In genomic region chr10:72321248-72322029, GRCh38 we compare ENCODE assay signal across 1 cellular context.
TF ChIP-seq lines count a peak whose summit lies in the region.

No MANE protein-coding gene starts in this region.

TF ChIP-seq in HepG2, 621 proteins besides CTCF, POLR2A, EP300 and RAD21:
- TF ChIP-seq ZMYM3 (CRISPR knock-in tag; IDR thresholded peaks at IDR 0.05), result peak; percentile 58; the same call in 1 of the 2 replicates
- 0 out of 2 replicates have a peak, but pooled peaks have one; percentile 12 for TF ChIP-seq ZNF350 (CRISPR knock-in tag; IDR thresholded peaks at IDR 0.05; ENCODE audit: borderline replicate concordance, low read depth)
- no peak for TF ChIP-seq PAXIP1 (CRISPR knock-in tag; conservative IDR thresholded peaks at IDR 0.05)
- 0 out of 2 replicates have a peak, but pooled peaks have one; percentile 55 for TF ChIP-seq ZFP36L1 (CRISPR knock-in tag; IDR thresholded peaks at IDR 0.05)
- TF ChIP-seq, protein P1, sequence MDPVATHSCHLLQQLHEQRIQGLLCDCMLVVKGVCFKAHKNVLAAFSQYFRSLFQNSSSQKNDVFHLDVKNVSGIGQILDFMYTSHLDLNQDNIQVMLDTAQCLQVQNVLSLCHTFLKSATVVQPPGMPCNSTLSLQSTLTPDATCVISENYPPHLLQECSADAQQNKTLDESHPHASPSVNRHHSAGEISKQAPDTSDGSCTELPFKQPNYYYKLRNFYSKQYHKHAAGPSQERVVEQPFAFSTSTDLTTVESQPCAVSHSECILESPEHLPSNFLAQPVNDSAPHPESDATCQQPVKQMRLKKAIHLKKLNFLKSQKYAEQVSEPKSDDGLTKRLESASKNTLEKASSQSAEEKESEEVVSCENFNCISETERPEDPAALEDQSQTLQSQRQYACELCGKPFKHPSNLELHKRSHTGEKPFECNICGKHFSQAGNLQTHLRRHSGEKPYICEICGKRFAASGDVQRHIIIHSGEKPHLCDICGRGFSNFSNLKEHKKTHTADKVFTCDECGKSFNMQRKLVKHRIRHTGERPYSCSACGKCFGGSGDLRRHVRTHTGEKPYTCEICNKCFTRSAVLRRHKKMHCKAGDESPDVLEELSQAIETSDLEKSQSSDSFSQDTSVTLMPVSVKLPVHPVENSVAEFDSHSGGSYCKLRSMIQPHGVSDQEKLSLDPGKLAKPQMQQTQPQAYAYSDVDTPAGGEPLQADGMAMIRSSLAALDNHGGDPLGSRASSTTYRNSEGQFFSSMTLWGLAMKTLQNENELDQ (CRISPR knock-in tag; IDR thresholded peaks at IDR 0.05; ENCODE audit: borderline replicate concordance), result no peak
- 0 out of 2 replicates have a peak, but pooled peaks have one; percentile 8 for TF ChIP-seq SMAD1 (CRISPR knock-in tag; IDR thresholded peaks at IDR 0.05; ENCODE audit: borderline replicate concordance, low read depth)
- TF ChIP-seq, protein P2, sequence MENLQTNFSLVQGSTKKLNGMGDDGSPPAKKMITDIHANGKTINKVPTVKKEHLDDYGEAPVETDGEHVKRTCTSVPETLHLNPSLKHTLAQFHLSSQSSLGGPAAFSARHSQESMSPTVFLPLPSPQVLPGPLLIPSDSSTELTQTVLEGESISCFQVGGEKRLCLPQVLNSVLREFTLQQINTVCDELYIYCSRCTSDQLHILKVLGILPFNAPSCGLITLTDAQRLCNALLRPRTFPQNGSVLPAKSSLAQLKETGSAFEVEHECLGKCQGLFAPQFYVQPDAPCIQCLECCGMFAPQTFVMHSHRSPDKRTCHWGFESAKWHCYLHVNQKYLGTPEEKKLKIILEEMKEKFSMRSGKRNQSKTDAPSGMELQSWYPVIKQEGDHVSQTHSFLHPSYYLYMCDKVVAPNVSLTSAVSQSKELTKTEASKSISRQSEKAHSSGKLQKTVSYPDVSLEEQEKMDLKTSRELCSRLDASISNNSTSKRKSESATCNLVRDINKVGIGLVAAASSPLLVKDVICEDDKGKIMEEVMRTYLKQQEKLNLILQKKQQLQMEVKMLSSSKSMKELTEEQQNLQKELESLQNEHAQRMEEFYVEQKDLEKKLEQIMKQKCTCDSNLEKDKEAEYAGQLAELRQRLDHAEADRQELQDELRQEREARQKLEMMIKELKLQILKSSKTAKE (CRISPR knock-in tag; IDR thresholded peaks at IDR 0.05; ENCODE audit: borderline replicate concordance), result peak; percentile 47; the same call in 1 of the 2 replicates
- TF ChIP-seq ZNF501 (CRISPR knock-in tag; IDR thresholded peaks at IDR 0.05), result no peak
- no peak for TF ChIP-seq HNF1B (CRISPR knock-in tag; IDR thresholded peaks at IDR 0.05)
- peak; percentile 43; the same call in 1 of the 2 replicates for TF ChIP-seq ZHX1 (CRISPR knock-in tag; IDR thresholded peaks at IDR 0.05; ENCODE audit: low read depth)
- 0 out of 2 replicates have a peak, but pooled peaks have one; percentile 20 for TF ChIP-seq KLF11 (CRISPR knock-in tag; IDR thresholded peaks at IDR 0.05)
- TF ChIP-seq ZC3H4 (CRISPR knock-in tag; IDR thresholded peaks at IDR 0.05; ENCODE audit: borderline replicate concordance), result peak; percentile 17; the same call in 1 of the 2 replicates
- TF ChIP-seq, protein P3, sequence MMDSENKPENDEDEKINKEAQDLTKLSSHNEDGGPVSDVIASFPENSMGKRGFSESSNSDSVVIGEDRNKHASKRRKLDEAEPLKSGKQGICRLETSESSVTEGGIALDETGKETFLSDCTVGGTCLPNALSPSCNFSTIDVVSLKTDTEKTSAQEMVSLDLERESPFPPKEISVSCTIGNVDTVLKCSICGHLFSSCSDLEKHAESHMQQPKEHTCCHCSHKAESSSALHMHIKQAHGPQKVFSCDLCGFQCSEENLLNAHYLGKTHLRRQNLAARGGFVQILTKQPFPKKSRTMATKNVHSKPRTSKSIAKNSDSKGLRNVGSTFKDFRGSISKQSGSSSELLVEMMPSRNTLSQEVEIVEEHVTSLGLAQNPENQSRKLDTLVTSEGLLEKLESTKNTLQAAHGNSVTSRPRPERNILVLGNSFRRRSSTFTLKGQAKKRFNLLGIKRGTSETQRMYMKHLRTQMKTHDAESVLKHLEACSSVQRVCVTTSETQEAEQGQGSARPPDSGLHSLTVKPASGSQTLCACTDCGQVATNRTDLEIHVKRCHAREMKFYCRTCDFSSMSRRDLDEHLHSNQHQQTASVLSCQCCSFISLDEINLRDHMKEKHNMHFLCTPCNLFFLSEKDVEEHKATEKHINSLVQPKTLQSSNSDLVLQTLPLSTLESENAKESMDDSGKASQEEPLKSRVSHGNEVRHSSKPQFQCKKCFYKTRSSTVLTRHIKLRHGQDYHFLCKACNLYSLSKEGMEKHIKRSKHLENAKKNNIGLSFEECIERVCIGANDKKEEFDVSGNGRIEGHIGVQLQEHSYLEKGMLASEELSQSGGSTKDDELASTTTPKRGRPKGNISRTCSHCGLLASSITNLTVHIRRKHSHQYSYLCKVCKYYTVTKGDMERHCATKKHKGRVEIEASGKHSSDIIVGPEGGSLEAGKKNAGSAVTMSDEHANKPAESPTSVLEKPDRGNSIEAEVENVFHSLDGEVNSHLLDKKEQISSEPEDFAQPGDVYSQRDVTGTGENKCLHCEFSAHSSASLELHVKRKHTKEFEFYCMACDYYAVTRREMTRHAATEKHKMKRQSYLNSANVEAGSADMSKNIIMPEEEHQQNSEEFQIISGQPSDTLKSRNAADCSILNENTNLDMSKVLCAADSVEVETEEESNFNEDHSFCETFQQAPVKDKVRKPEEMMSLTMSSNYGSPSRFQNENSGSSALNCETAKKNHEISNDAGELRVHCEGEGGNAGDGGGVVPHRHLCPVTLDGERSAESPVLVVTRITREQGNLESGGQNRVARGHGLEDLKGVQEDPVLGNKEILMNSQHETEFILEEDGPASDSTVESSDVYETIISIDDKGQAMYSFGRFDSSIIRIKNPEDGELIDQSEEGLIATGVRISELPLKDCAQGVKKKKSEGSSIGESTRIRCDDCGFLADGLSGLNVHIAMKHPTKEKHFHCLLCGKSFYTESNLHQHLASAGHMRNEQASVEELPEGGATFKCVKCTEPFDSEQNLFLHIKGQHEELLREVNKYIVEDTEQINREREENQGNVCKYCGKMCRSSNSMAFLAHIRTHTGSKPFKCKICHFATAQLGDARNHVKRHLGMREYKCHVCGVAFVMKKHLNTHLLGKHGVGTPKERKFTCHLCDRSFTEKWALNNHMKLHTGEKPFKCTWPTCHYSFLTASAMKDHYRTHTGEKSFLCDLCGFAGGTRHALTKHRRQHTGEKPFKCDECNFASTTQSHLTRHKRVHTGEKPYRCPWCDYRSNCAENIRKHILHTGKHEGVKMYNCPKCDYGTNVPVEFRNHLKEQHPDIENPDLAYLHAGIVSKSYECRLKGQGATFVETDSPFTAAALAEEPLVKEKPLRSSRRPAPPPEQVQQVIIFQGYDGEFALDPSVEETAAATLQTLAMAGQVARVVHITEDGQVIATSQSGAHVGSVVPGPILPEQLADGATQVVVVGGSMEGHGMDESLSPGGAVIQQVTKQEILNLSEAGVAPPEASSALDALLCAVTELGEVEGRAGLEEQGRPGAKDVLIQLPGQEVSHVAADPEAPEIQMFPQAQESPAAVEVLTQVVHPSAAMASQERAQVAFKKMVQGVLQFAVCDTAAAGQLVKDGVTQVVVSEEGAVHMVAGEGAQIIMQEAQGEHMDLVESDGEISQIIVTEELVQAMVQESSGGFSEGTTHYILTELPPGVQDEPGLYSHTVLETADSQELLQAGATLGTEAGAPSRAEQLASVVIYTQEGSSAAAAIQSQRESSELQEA (CRISPR knock-in tag; IDR thresholded peaks at IDR 0.05; ENCODE audit: not compliant biosample characterization), result no peak
- TF ChIP-seq MAZ (IDR thresholded peaks at IDR 0.05; ENCODE audit: borderline replicate concordance, low read depth, low read length), result 0 out of 2 replicates have a peak, but pooled peaks have one; percentile 20
- no peak for TF ChIP-seq MAZ (CRISPR knock-in tag; IDR thresholded peaks at IDR 0.05; ENCODE audit: low read depth)
- TF ChIP-seq HBP1 (CRISPR knock-in tag; IDR thresholded peaks at IDR 0.05; ENCODE audit: low read depth), result 0 out of 2 replicates have a peak, but pooled peaks have one; percentile 6
- peak; percentile 97 for TF ChIP-seq ZNF3 (CRISPR knock-in tag; IDR thresholded peaks at IDR 0.05)
- peak; percentile 12; the same call in 1 of the 2 replicates for TF ChIP-seq PATZ1 (CRISPR knock-in tag; IDR thresholded peaks at IDR 0.05)
- TF ChIP-seq ZNF629 (CRISPR knock-in tag; conservative IDR thresholded peaks at IDR 0.05), result peak; percentile 94
- TF ChIP-seq ZNF251 (CRISPR knock-in tag; IDR thresholded peaks at IDR 0.05), result no peak
